Comparison of ENCODE assay signal across 13 cellular contexts in genomic region chr6:32114853-32115252, GRCh38. TPM values are rescaled to one million over a fixed set of nuclear protein-coding genes. Genes with fewer than 3 reads are reported as not detected.
DNase-seq lines count a peak whose midpoint lies in the region; ATAC-seq and TF ChIP-seq lines count a peak whose summit lies in the region.
"Had no signal": no experiment of that assay in that cellular context is flagged by ENCODE, and none has a peak within 500 bp of the region (broad histone marks: within the 10 kb centered on the region; RNA-seq: fewer than 3 reads in every experiment).

No MANE protein-coding gene starts in this region.

- H3K4me1 Mint-ChIP-seq in CD8-positive, alpha-beta T cell (ENCODE audit: low read depth), result peaks cover 8% of the 10 kb centered on the region
- H3K4me1 Mint-ChIP-seq in endothelial cell (ENCODE audit: unreplicated experiment) (peaks cover 34% of the 10 kb centered on the region), osteocyte (ENCODE audit: unreplicated experiment) (peaks cover 57% of the 10 kb centered on the region)

- H3K4me1 ChIP-seq in CD8-positive, alpha-beta T cell (ENCODE audit: insufficient read depth, low read length), result no peaks in the 10 kb centered on the region
- peaks cover 21% of the 10 kb centered on the region; the same call in 1 of the 2 replicates for H3K4me1 ChIP-seq in PC-9 (replicated peaks; ENCODE audit: insufficient read depth)

- CTCF ChIA-PET in CD8-positive, alpha-beta T cell (lab: Charles Lee), result interaction anchor here (0.6 to 1.7 kb wide), 4 partner anchors 12 to 81 kb away, joined by 3 to 4 read pairs (median 4); partner anchors contain the start of gene ATF6B
- CTCF ChIA-PET in PC-9 (lab: Charles Lee), result interaction anchor here (1.0 kb wide), 1 partner anchor 35 kb away, joined by 3 read pairs; no protein-coding TSS in a partner anchor

- no peak for TF ChIP-seq POLR2A in GM18505 (IDR thresholded peaks at IDR 0.05; ENCODE audit: borderline replicate concordance, extremely low read depth, insufficient read depth, insufficient read length)

- no peaks in the 10 kb centered on the region; the same call in 1 of the 2 replicates for H4K20me1 ChIP-seq in PC-9 (ENCODE audit: insufficient read depth)

- BruUV-seq in PC-9 (replicated peaks; lab: Mats Ljungman, UMichigan), result no TSS peak

- H3K36me3 Mint-ChIP-seq in CD8-positive, alpha-beta T cell, result peaks cover 56% of the 10 kb centered on the region
- H3K36me3 Mint-ChIP-seq in endothelial cell (ENCODE audit: low read depth, unreplicated experiment) (peaks cover 34% of the 10 kb centered on the region), osteocyte (ENCODE audit: unreplicated experiment) (peaks cover 9% of the 10 kb centered on the region)

- H3K27ac Mint-ChIP-seq in CD8-positive, alpha-beta T cell, result peak overlapping the region; percentile 55
- H3K27ac Mint-ChIP-seq in endothelial cell (ENCODE audit: unreplicated experiment) (peak overlapping the region; percentile 70), osteocyte (ENCODE audit: unreplicated experiment) (peak overlapping the region; percentile 98)

- H3K4me2 ChIP-seq in PC-9, result 0 out of 2 replicates have a peak overlapping the region, but pooled peaks have one; percentile 22

- ATAC-seq in CD8-positive, alpha-beta T cell, result no peak
- no peak for ATAC-seq in GM18505 (IDR thresholded peaks at IDR 0.05; ENCODE audit: unreplicated experiment)
- ATAC-seq in HG03196 (IDR thresholded peaks at IDR 0.05; ENCODE audit: unreplicated experiment), result no peak

- peaks cover 23% of the 10 kb centered on the region for H3K36me3 ChIP-seq in CD8-positive, alpha-beta T cell (ENCODE audit: insufficient read depth, low read length)
- peaks cover 9% of the 10 kb centered on the region; the same call in 1 of the 2 replicates for H3K36me3 ChIP-seq in PC-9 (ENCODE audit: low read depth)

- H3K9me3 Mint-ChIP-seq in CD8-positive, alpha-beta T cell, result no peaks in the 10 kb centered on the region
- H3K9me3 Mint-ChIP-seq in endothelial cell (ENCODE audit: unreplicated experiment) (no peaks in the 10 kb centered on the region), osteocyte (ENCODE audit: unreplicated experiment) (no peaks in the 10 kb centered on the region)

- H3K27me3 Mint-ChIP-seq in CD8-positive, alpha-beta T cell (ENCODE audit: low read depth), result no peaks in the 10 kb centered on the region
- H3K27me3 Mint-ChIP-seq in endothelial cell (ENCODE audit: unreplicated experiment) (peaks cover 11% of the 10 kb centered on the region), osteocyte (ENCODE audit: unreplicated experiment) (no peaks in the 10 kb centered on the region)

- no peaks in the 10 kb centered on the region for H3K9me2 ChIP-seq in PC-9 (ENCODE audit: insufficient read depth)

- H3K27me3 ChIP-seq in CD8-positive, alpha-beta T cell (ENCODE audit: insufficient read depth, low read length), result no peaks in the 10 kb centered on the region
- no peaks in the 10 kb centered on the region for H3K27me3 ChIP-seq in PC-9 (ENCODE audit: insufficient read depth, low read depth)
- H3K27me3 ChIP-seq: adrenal gland had no signal

- no peak for TF ChIP-seq CTCF in CD8-positive, alpha-beta T cell (IDR thresholded peaks at IDR 0.05)
- TF ChIP-seq CTCF in PC-9 (conservative IDR thresholded peaks at IDR 0.05), result no peak
- no peak for TF ChIP-seq CTCF in endothelial cell (IDR thresholded peaks at IDR 0.05; ENCODE audit: unreplicated experiment)
- no peak for TF ChIP-seq CTCF in osteocyte (IDR thresholded peaks at IDR 0.05)

- H3K4me3 Mint-ChIP-seq in CD8-positive, alpha-beta T cell, result no peak overlapping the region
- no peak overlapping the region for H3K4me3 Mint-ChIP-seq in endothelial cell (ENCODE audit: unreplicated experiment)
- no peak overlapping the region for H3K4me3 Mint-ChIP-seq in osteocyte (ENCODE audit: unreplicated experiment)

- peaks cover 20% of the 10 kb centered on the region for H3F3A ChIP-seq in PC-9 (ENCODE audit: insufficient read depth, low read depth)

- intact Hi-C loops in CD8-positive, alpha-beta T cell (cut with DNase I, micrococcal nuclease), result no loop called here
- intact Hi-C loops in PC-9 (cut with micrococcal nuclease; ENCODE audit: unreplicated experiment), result loop anchor here (1.0 to 5.0 kb wide), 4 partner anchors 28 to 682 kb away; no protein-coding TSS in a partner anchor

- H3K79me2 ChIP-seq in PC-9 (ENCODE audit: low read depth), result no peaks in the 10 kb centered on the region

- H3K27ac ChIP-seq in CD8-positive, alpha-beta T cell (ENCODE audit: low read depth, low read length), result no peak overlapping the region
- no peak overlapping the region for H3K27ac ChIP-seq in PC-9

- DNase-seq in CD8-positive, alpha-beta T cell, result no peak
- DNase-seq in PC-9 (peak; percentile 39 to 60), endothelial cell (ENCODE audit: low spot score) (no peak), osteocyte (ENCODE audit: extremely low spot score, unreplicated experiment) (no peak), NCI-H1092 (lab: John Stamatoyannopoulos, UW) (no peak)
- DNase-seq in NK-92 treated with Interleukin-12 subunit alpha and Interleukin-12 subunit beta, amount 100 ng/mL, for 24 hours (lab: John Stamatoyannopoulos, UW), result no peak
- DNase-seq: activated CD4-positive, alpha-beta T cell treated with anti-CD3 and anti-CD28 coated beads for 1 hour; NCI-H146; OCI-M1; stimulated activated CD4-positive, alpha-beta T cell treated with anti-CD3 and anti-CD28 coated beads, Interleukin-2, amount 100 ng/mL, for 48 hours had no signal

- H3K9me3 ChIP-seq in CD8-positive, alpha-beta T cell (ENCODE audit: low read length), result no peaks in the 10 kb centered on the region
- H3K9me3 ChIP-seq in PC-9 (ENCODE audit: insufficient read depth, low read depth), result no peaks in the 10 kb centered on the region
- H3K9me3 ChIP-seq: adrenal gland had no signal

- POLR2A ChIA-PET in CD8-positive, alpha-beta T cell (lab: Charles Lee), result interaction anchor here (0.8 to 1.0 kb wide), 2 partner anchors 16 to 81 kb away, joined by 3 read pairs; partner anchors contain the start of gene FKBPL
- POLR2A ChIA-PET in PC-9 (lab: Charles Lee; ENCODE audit: unreplicated experiment), result interaction anchor here (0.6 kb wide), 2 partner anchors 11 to 22 kb away, joined by 3 to 4 read pairs; no protein-coding TSS in a partner anchor

- no peak overlapping the region for H2AFZ ChIP-seq in PC-9

- no peak overlapping the region for H3K4me3 ChIP-seq in CD8-positive, alpha-beta T cell (ENCODE audit: low read depth, low read length)
- no peak overlapping the region for H3K4me3 ChIP-seq in PC-9
- H3K4me3 ChIP-seq: adrenal gland had no signal

RNA-seq across cellular contexts. Expression of gene TNXB, which starts 5.7 kb away (rescaled TPM):
- total RNA-seq in CD8-positive, alpha-beta T cell, result 10 to 100 TPM in 1 of 2 experiments, 1 to 10 TPM in 1; 9.7 to 13.8 TPM
- total RNA-seq in PC-9 (2021), result 15.1 and 22.1 TPM in 2 replicates
- total RNA-seq in endothelial cell (ENCODE audit: unreplicated experiment), result 7.5 TPM
- total RNA-seq in osteocyte, result 13.1 and 13.9 TPM in 2 replicates

RNA-seq across cellular contexts. Expression of gene ATF6B, which starts 13.2 kb away (rescaled TPM):
- total RNA-seq in CD8-positive, alpha-beta T cell, result 10 to 100 TPM; 69.3 to 72.5 TPM
- total RNA-seq in PC-9 (2021) (87.2 and 102 TPM in 2 replicates), endothelial cell (ENCODE audit: unreplicated experiment) (72.9 TPM), osteocyte (109 and 116 TPM in 2 replicates)

RNA-seq across cellular contexts. Expression of gene FKBPL, which starts 15.2 kb away (rescaled TPM):
- total RNA-seq in CD8-positive, alpha-beta T cell, result under 1 TPM; 0.58 to 0.76 TPM
- total RNA-seq in PC-9 (2021) (11.6 and 12.6 TPM in 2 replicates), endothelial cell (ENCODE audit: unreplicated experiment) (5.2 TPM), osteocyte (5.3 and 7.5 TPM in 2 replicates)

RNA-seq across cellular contexts. Expression of gene PRRT1, which starts 36.9 kb away (rescaled TPM):
- total RNA-seq in CD8-positive, alpha-beta T cell, result 1 to 10 TPM; 3.1 to 3.8 TPM
- 12.6 and 15.9 TPM in 2 replicates for total RNA-seq in PC-9 (2021)
- total RNA-seq in endothelial cell (ENCODE audit: unreplicated experiment), result 2.1 TPM
- 1.2 and 2.1 TPM in 2 replicates for total RNA-seq in osteocyte

RNA-seq across cellular contexts. Expression of gene PPT2, which starts 39.1 kb away (rescaled TPM):
- total RNA-seq in CD8-positive, alpha-beta T cell, result 10 to 100 TPM; 11.1 to 25.5 TPM
- 38.2 and 42.5 TPM in 2 replicates for total RNA-seq in PC-9 (2021)
- 44.4 TPM for total RNA-seq in endothelial cell (ENCODE audit: unreplicated experiment)
- total RNA-seq in osteocyte, result 40.8 and 45.5 TPM in 2 replicates

Comparison
In these comparisons a context has a peak if more than half of its experiments do, and no peak if none do; other contexts are left out.
1. DNase-seq: peak in PC-9 (2 of 2); none in CD8-positive, alpha-beta T cell (0 of 7), endothelial cell (single experiment), osteocyte (single experiment), NCI-H1092 (single experiment) and NK-92 treated with Interleukin-12 subunit alpha and Interleukin-12 subunit beta, amount 100 ng/mL, for 24 hours (single experiment).
2. Peak in every context shown above with its lines, with median percentiles within 50 percentile points of each other: H3K27ac Mint-ChIP-seq.